In the genomic region with DNA sequence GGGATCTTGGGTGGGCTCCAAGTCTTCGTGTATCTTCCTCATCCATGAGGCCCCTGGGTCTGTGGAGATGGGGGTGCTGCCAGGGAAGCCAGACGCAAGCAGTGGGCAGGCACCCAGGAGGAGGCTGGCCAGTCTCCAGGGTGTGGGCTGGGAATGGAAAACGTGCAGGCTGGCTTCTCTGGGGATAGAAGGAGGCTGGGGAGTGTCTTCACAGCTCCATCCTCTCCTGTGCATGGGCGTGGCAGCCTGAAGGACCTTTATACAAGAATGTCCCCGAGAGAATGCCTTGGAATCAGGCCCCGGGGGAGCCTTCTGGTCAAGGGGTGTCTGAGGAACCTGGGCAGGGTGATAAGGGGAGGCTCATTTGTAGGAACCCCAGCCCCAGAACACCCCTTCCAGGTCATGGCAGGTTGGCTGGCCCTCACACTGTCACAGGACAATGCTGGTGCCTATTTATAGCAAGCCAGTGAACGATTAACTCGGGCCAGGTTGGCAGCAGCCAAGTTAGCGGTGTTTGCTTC, we compare ENCODE assay signal across 16 cellular contexts. TPM values are rescaled to one million over a fixed set of nuclear protein-coding genes. Genes with fewer than 3 reads are reported as not detected.
DNase-seq lines count a peak whose midpoint lies in the region; ATAC-seq and TF ChIP-seq lines count a peak whose summit lies in the region.
"Had no signal": no experiment of that assay in that cellular context is flagged by ENCODE, and none has a peak within 500 bp of the region (broad histone marks: within the 10 kb centered on the region; RNA-seq: fewer than 3 reads in every experiment).

No MANE protein-coding gene starts in this region.

- no peak overlapping the region for H3K27ac Mint-ChIP-seq in T-cell
- H3K27ac Mint-ChIP-seq: activated CD4-positive, alpha-beta memory T cell treated with anti-CD3 and anti-CD28 coated beads, Interleukin-2, amount 10 ng/mL, durations not matched to agents 7 days and 5 days; CD8-positive, alpha-beta T cell had no signal

- H3K27me3 ChIP-seq in lung (ENCODE audit: control insufficient read depth, insufficient read depth) (no peaks in the 10 kb centered on the region), upper lobe of left lung (no peaks in the 10 kb centered on the region)

- H3K9me3 Mint-ChIP-seq in T-cell: peaks cover 0 to 12% (median 10%) of the 10 kb centered on the region in 3 donors

- H3K4me3 ChIP-seq in fibroblast of pulmonary artery (replicated peaks; ENCODE audit: low read depth, low read length) (no peak overlapping the region), lung (no peak overlapping the region), upper lobe of left lung (no peak overlapping the region)

- peaks cover 0 to 3% of the 10 kb centered on the region in 2 donors for H3K9me3 ChIP-seq in lung (ENCODE audit: control insufficient read depth in 2 of 2, insufficient read depth in 1 of 2, low read length in 1 of 2)
- peaks cover 0 to 12% (median 4%) of the 10 kb centered on the region in 4 donors for H3K9me3 ChIP-seq in upper lobe of left lung

- no peak for TF ChIP-seq EP300 in upper lobe of left lung (IDR thresholded peaks at IDR 0.05)

- CTCF ChIA-PET in T-cell (lab: Charles Lee): no interaction called here

- no peak overlapping the region for H3K4me3 Mint-ChIP-seq in T-cell
- H3K4me3 Mint-ChIP-seq: activated CD4-positive, alpha-beta memory T cell treated with anti-CD3 and anti-CD28 coated beads, Interleukin-2, amount 10 ng/mL, durations not matched to agents 7 days and 5 days; CD8-positive, alpha-beta T cell had no signal

- peaks cover 16% of the 10 kb centered on the region for H3K36me3 Mint-ChIP-seq in T-cell

- ATAC-seq in lung (ENCODE audit: insufficient read depth, low FRiP score) (peak; percentile 19), upper lobe of left lung (ENCODE audit: low FRiP score in 2 of 2) (peak; percentile 36 to 56), T-cell (replicated peaks in 1 of 4) (no peak)
- ATAC-seq: CD8-positive, alpha-beta T cell had no signal

- H3K36me3 ChIP-seq in lung (ENCODE audit: control insufficient read depth in 2 of 2, insufficient read depth in 2 of 2, low read length in 2 of 2): no peaks in the 10 kb centered on the region
- H3K36me3 ChIP-seq in upper lobe of left lung: no peaks in the 10 kb centered on the region

- 28 to 38% methylated on average over 9 of the region's 9 CpGs for WGBS in lung, 2 donors
- 19 to 39% methylated on average over 6 to 9 of the region's 9 CpGs for WGBS in upper lobe of left lung, 2 donors

- H3K27ac ChIP-seq in lung (ENCODE audit: low read depth in 1 of 2, low read length in 1 of 2) (peak overlapping the region; percentile 33 to 47), upper lobe of left lung (no peak overlapping the region)

- H3K4me1 ChIP-seq in lung (ENCODE audit: control insufficient read depth in 2 of 2, insufficient read depth in 2 of 2, low read length in 2 of 2) (peaks cover 0 to 14% of the 10 kb centered on the region in 2 donors), upper lobe of left lung (peaks cover 0 to 13% (median 8%) of the 10 kb centered on the region in 4 donors)

- no peaks in the 10 kb centered on the region for H3K4me1 Mint-ChIP-seq in T-cell
- H3K4me1 Mint-ChIP-seq: activated CD4-positive, alpha-beta memory T cell treated with anti-CD3 and anti-CD28 coated beads, Interleukin-2, amount 10 ng/mL, durations not matched to agents 7 days and 5 days had no signal

- POLR2A ChIA-PET in T-cell (lab: Charles Lee): no interaction called here

- peaks cover 0 to 5% of the 10 kb centered on the region in 2 donors for H3K27me3 Mint-ChIP-seq in T-cell

- DNase-seq in NCI-H2029 (lab: John Stamatoyannopoulos, UW): peak; percentile 71
- peak; percentile 42 for DNase-seq in fibroblast of pulmonary artery (ENCODE audit: low read depth)
- DNase-seq in lung (ENCODE audit: low spot score): peak; percentile 33
- peak in 1 of 2 donors; percentile 29 for DNase-seq in upper lobe of left lung
- DNase-seq in T-cell: no peak
- no peak for DNase-seq in activated T-cell treated with anti-CD3 and anti-CD28 coated beads for 4 hours
- DNase-seq in superior temporal gyrus (ENCODE audit: extremely low spot score): no peak
- DNase-seq: activated CD4-positive, alpha-beta memory T cell treated with anti-CD3 and anti-CD28 coated beads, Interleukin-2, amount 10 ng/mL, durations not matched to agents 7 days and 5 days; activated naive CD4-positive, alpha-beta T cell treated with Interleukin-2 at 50 U/mL for 16 hours; CD8-positive, alpha-beta T cell; central memory CD4-positive, alpha-beta T cell; erythroblast; NCI-H345; T-helper 9 cell had no signal

- TF ChIP-seq CTCF in fibroblast of pulmonary artery (IDR thresholded peaks at IDR 0.05; ENCODE audit: low read length, missing control alignments) (no peak), lung (IDR thresholded peaks at IDR 0.05; ENCODE audit: control extremely low read depth, extremely low read depth) (no peak), upper lobe of left lung (IDR thresholded peaks at IDR 0.05) (no peak)

- TF ChIP-seq POLR2A in upper lobe of left lung (IDR thresholded peaks at IDR 0.05): no peak

RNA-seq across cellular contexts. Expression of a gene that starts 14.0 kb away (rescaled TPM):
- total RNA-seq in lung (1 to 10 TPM; 3.5 to 4.5 TPM), upper lobe of left lung (1 to 10 TPM in 4 of 6 donors, under 1 TPM in 2; 0.76 to 4.2 (median 2.8) TPM), T-cell (1 to 10 TPM in 4 of 5 donors, under 1 TPM in 1; 0.82 to 2.1 (median 1.7) TPM)
- 1 to 10 TPM in 1 of 2 donors, under 1 TPM in 1; 0.57 to 1.9 TPM for polyA plus RNA-seq in lung

RNA-seq across cellular contexts. Expression of a gene that starts 45.5 kb away (rescaled TPM):
- total RNA-seq in lung (not detected), upper lobe of left lung (not detected), T-cell (not detected)
- not detected for polyA plus RNA-seq in lung
- total RNA-seq: activated CD4-positive, alpha-beta memory T cell treated with anti-CD3 and anti-CD28 coated beads, Interleukin-2, amount 10 ng/mL, durations not matched to agents 7 days and 5 days; CD8-positive, alpha-beta T cell; MCF 10A; temporal lobe had no signal

Comparison
In these comparisons a context has a peak if more than half of its experiments do, and no peak if none do; other contexts are left out.
1. DNase-seq: peak in NCI-H2029 (single experiment), fibroblast of pulmonary artery (single experiment) and lung (single experiment); none in T-cell (0 of 34), activated T-cell treated with anti-CD3 and anti-CD28 coated beads for 4 hours (single experiment) and superior temporal gyrus (single experiment).
2. ATAC-seq: peak in lung (single experiment) and upper lobe of left lung (2 of 2); none in T-cell (0 of 4).
3. H3K27ac ChIP-seq: peak in lung (2 of 2); none in upper lobe of left lung (0 of 4).